Comparison of ENCODE assay signal across 25 cellular contexts in genomic region chr15:101393172-101393571, GRCh38.
"Had no signal": no experiment of that assay in that cellular context is flagged by ENCODE, and none has a peak within 500 bp of the region (broad histone marks: within the 10 kb centered on the region; RNA-seq: fewer than 3 reads in every experiment).

No MANE protein-coding gene starts in this region.

- H3K27me3 ChIP-seq: foreskin keratinocyte, heart left ventricle, hepatocyte, pancreas, right lobe of liver had no signal

- H3K27ac ChIP-seq: coronary artery, esophagus muscularis mucosa, foreskin keratinocyte, gastroesophageal sphincter, heart left ventricle, hepatocyte, left lung, neutrophil, pancreas, right lobe of liver had no signal

- H3K36me3 ChIP-seq: gastroesophageal sphincter, left lung, neutrophil, pancreas had no signal

- H3K36me3 Mint-ChIP-seq: naive thymus-derived CD4-positive, alpha-beta T cell had no signal

- H3K4me3 ChIP-seq: coronary artery, esophagus muscularis mucosa, gastroesophageal sphincter, heart left ventricle, hepatocyte, left lung, pancreas, right lobe of liver had no signal

- H3K4me1 ChIP-seq: esophagus muscularis mucosa, foreskin keratinocyte, gastroesophageal sphincter, heart left ventricle, left lung, pancreas, right lobe of liver had no signal

- ATAC-seq: foreskin keratinocyte; gastroesophageal sphincter; heart left ventricle; left lung; naive thymus-derived CD4-positive, alpha-beta T cell; pancreas; right lobe of liver had no signal

- H3K27ac Mint-ChIP-seq: naive thymus-derived CD4-positive, alpha-beta T cell; progenitor cell of endocrine pancreas; stimulated activated naive B cell treated with anti-CD40 and anti-IgM and Interleukin-4, amounts not matched to agents 10 μg/mL and 1 μg/mL and 100 μg/mL, for 72 hours; stimulated activated naive CD8-positive, alpha-beta T cell treated with anti-CD3 and anti-CD28 coated beads, Interleukin-15, Interleukin-2, amounts not matched to agents 100 ng/mL and 50 ng/mL, for 24 hours had no signal

- DNase-seq: dermis blood vessel endothelial cell; effector memory CD4-positive, alpha-beta T cell; foreskin keratinocyte; heart left ventricle; kidney; mesenchymal stem cell; midbrain; naive thymus-derived CD4-positive, alpha-beta T cell; pancreas; small intestine; stimulated activated CD4-positive, alpha-beta T cell treated with anti-CD3 and anti-CD28 coated beads, Interleukin-15, amount 100 ng/mL, for 24 hours; stimulated activated CD4-positive, alpha-beta T cell treated with anti-CD3 and anti-CD28 coated beads, Interleukin-2, amount 100 ng/mL, for 48 hours; stimulated activated naive B cell treated with anti-CD40 and anti-IgM and Interleukin-4, amounts not matched to agents 10 μg/mL and 1 μg/mL and 100 μg/mL, for 72 hours; trophoblast cell had no signal

- H3K4me3 Mint-ChIP-seq: central memory CD8-positive, alpha-beta T cell; naive thymus-derived CD4-positive, alpha-beta T cell; neural crest cell; stimulated activated naive CD8-positive, alpha-beta T cell treated with anti-CD3 and anti-CD28 coated beads, Interleukin-15, Interleukin-2, amounts not matched to agents 100 ng/mL and 50 ng/mL, for 24 hours had no signal

- H3K4me1 Mint-ChIP-seq: central memory CD8-positive, alpha-beta T cell; neural crest cell had no signal

- H3K9me3 ChIP-seq: esophagus muscularis mucosa, gastroesophageal sphincter, heart left ventricle, left lung, neutrophil, pancreas, right lobe of liver had no signal

- H3K9me3 Mint-ChIP-seq: central memory CD8-positive, alpha-beta T cell; naive thymus-derived CD4-positive, alpha-beta T cell; neural crest cell; stimulated activated naive B cell treated with anti-CD40 and anti-IgM and Interleukin-4, amounts not matched to agents 10 μg/mL and 1 μg/mL and 100 μg/mL, for 72 hours; stimulated activated naive CD8-positive, alpha-beta T cell treated with anti-CD3 and anti-CD28 coated beads, Interleukin-15, Interleukin-2, amounts not matched to agents 100 ng/mL and 50 ng/mL, for 24 hours had no signal
